1 cellular context compared by ENCODE assay signal in the genomic region with DNA sequence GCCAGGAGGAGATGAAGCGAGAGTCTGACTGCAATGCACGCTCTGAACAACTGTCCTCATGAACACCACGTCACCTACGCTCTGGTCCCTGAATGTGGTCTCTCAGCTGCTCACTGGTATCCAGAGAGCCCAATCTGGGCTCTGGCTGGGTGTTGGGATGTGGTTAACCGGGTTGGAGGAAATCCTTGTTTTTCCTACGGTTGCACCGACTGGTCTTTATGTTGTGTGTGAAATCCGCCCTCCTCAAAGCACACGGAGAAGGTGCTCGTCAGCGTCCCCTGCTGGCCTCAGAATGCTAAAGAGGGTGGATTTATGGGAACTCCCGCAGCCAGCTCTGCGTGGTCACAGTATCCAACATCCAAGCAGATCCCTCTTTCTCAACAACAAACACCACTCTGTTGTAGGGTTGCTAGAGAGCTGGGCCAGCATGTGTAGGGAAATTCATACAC.
TF ChIP-seq lines count a peak whose summit lies in the region.

No MANE protein-coding gene starts in this region.

TF ChIP-seq in K562, 482 proteins besides CTCF, POLR2A, EP300 and RAD21 (continued from another document):
- TF ChIP-seq, protein P1, sequence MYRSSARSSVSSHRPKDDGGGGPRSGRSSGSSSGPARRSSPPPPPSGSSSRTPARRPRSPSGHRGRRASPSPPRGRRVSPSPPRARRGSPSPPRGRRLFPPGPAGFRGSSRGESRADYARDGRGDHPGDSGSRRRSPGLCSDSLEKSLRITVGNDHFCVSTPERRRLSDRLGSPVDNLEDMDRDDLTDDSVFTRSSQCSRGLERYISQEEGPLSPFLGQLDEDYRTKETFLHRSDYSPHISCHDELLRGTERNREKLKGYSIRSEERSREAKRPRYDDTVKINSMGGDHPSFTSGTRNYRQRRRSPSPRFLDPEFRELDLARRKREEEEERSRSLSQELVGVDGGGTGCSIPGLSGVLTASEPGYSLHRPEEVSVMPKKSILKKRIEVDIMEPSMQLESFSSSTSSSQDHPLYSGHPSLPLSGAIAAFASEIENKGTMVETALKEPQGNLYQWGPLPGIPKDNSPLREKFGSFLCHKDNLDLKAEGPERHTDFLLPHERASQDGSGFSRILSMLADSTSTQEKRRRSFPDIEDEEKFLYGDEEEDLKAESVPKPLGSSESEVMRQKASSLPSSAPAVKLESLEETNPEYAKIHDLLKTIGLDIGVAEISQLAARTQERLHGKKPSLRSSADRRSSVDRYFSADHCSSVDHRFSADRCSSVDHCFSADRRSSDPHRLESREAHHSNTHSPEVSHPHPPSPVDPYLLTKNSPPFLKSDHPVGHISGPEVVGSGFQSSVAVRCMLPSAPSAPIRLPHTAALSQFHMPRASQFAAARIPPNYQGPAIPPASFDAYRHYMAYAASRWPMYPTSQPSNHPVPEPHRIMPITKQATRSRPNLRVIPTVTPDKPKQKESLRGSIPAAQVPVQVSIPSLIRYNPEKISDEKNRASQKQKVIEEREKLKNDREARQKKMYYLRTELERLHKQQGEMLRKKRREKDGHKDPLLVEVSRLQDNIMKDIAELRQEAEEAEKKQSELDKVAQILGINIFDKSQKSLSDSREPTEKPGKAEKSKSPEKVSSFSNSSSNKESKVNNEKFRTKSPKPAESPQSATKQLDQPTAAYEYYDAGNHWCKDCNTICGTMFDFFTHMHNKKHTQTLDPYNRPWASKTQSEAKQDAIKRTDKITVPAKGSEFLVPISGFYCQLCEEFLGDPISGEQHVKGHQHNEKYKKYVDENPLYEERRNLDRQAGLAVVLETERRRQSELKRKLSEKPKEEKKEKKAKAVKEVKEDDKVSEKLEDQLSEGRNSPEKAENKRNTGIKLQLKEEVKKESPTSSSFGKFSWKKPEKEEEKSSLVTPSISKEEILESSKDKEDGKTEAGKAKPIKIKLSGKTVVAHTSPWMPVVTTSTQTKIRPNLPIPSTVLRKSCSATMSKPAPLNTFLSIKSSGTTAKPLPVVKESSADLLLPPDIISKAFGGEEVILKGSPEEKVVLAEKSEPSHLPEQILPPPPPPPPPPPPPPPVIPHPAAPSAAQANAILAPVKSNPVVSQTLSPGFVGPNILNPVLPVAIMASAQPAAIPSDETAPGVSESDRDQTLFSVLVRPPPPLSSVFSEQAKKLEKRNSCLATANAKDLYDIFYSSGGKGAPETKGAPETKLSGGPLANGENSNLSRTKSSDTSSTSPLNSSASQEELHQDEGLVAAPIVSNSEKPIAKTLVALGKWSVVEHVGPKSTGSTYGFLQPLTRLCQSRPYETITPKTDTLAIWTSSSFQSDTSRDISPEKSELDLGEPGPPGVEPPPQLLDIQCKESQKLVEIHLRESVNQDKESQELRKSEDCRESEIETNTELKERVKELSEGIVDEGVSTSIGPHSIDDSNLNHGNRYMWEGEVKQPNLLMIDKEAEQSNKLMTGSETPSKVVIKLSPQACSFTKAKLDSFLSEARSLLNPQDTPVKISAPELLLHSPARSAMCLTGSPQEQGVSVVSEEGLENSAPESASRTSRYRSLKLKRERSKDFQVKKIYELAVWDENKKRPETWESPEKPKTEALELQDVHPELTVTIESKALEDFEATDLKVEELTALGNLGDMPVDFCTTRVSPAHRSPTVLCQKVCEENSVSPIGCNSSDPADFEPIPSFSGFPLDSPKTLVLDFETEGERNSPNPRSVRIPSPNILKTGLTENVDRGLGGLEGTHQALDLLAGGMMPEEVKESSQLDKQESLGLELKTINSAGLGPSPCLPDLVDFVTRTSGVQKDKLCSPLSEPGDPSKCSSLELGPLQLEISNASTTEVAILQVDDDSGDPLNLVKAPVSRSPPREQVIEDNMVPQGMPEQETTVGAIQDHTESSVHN (IDR thresholded peaks at IDR 0.05; ENCODE audit: borderline replicate concordance in 1 of 2, low read depth in 1 of 2) = no peak
- TF ChIP-seq GTF2A2 (tag; IDR thresholded peaks at IDR 0.05) (no peak), NCOA2 (IDR thresholded peaks at IDR 0.05; ENCODE audit: partially characterized antibody in 2 of 2) (no peak), ZNF76 (CRISPR knock-in tag; IDR thresholded peaks at IDR 0.05; ENCODE audit: borderline replicate concordance) (no peak), NR4A1 (CRISPR knock-in tag; IDR thresholded peaks at IDR 0.05) (no peak), NR4A1 (tag; IDR thresholded peaks at IDR 0.05) (peak; percentile 74; the same call in 1 of the 2 replicates), ATF1 (CRISPR knock-in tag; IDR thresholded peaks at IDR 0.05) (no peak), ATF1 (tag; IDR thresholded peaks at IDR 0.05) (0 out of 2 replicates have a peak, but pooled peaks have one; percentile 25), SOX6 (IDR thresholded peaks at IDR 0.05) (0 out of 2 replicates have a peak, but pooled peaks have one; percentile 22), FOSL1 (tag; conservative IDR thresholded peaks at IDR 0.05) (no peak), MAZ (CRISPR knock-in tag; conservative IDR thresholded peaks at IDR 0.05 in 1 of 2, IDR thresholded peaks at IDR 0.05 in 1 of 2) (peak in 1 of 2 experiments; percentile 46; a peak in 1 of 4 replicates), SMC3 (conservative IDR thresholded peaks at IDR 0.05; ENCODE audit: insufficient read depth, low read depth, low read length) (peak; percentile 97), COPS2 (conservative IDR thresholded peaks at IDR 0.05) (no peak), ZNF263 (CRISPR knock-in tag; IDR thresholded peaks at IDR 0.05; ENCODE audit: borderline replicate concordance) (peak; percentile 79; the same call in 1 of the 2 replicates), STAG1 (CRISPR knock-in tag; IDR thresholded peaks at IDR 0.05; ENCODE audit: borderline replicate concordance) (peak; percentile 52; the same call in 1 of the 2 replicates), CREB1 (IDR thresholded peaks at IDR 0.05) (no peak; the same call in 1 of the 2 replicates), CREB1 (CRISPR knock-in tag; IDR thresholded peaks at IDR 0.05) (peak; percentile 54; the same call in 1 of the 2 replicates), TEAD4 (IDR thresholded peaks at IDR 0.05; ENCODE audit: low read length) (peak; percentile 35; the same call in 1 of the 2 replicates), TEAD4 (CRISPR knock-in tag; IDR thresholded peaks at IDR 0.05; ENCODE audit: borderline replicate concordance) (no peak), RB1 (IDR thresholded peaks at IDR 0.05; ENCODE audit: low read depth) (peak; percentile 43; the same call in 1 of the 2 replicates)
- TF ChIP-seq, protein P2, sequence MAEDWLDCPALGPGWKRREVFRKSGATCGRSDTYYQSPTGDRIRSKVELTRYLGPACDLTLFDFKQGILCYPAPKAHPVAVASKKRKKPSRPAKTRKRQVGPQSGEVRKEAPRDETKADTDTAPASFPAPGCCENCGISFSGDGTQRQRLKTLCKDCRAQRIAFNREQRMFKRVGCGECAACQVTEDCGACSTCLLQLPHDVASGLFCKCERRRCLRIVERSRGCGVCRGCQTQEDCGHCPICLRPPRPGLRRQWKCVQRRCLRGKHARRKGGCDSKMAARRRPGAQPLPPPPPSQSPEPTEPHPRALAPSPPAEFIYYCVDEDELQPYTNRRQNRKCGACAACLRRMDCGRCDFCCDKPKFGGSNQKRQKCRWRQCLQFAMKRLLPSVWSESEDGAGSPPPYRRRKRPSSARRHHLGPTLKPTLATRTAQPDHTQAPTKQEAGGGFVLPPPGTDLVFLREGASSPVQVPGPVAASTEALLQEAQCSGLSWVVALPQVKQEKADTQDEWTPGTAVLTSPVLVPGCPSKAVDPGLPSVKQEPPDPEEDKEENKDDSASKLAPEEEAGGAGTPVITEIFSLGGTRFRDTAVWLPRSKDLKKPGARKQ (CRISPR knock-in tag; IDR thresholded peaks at IDR 0.05) = peak; percentile 63; the same call in 1 of the 2 replicates
- TF ChIP-seq, protein P3, sequence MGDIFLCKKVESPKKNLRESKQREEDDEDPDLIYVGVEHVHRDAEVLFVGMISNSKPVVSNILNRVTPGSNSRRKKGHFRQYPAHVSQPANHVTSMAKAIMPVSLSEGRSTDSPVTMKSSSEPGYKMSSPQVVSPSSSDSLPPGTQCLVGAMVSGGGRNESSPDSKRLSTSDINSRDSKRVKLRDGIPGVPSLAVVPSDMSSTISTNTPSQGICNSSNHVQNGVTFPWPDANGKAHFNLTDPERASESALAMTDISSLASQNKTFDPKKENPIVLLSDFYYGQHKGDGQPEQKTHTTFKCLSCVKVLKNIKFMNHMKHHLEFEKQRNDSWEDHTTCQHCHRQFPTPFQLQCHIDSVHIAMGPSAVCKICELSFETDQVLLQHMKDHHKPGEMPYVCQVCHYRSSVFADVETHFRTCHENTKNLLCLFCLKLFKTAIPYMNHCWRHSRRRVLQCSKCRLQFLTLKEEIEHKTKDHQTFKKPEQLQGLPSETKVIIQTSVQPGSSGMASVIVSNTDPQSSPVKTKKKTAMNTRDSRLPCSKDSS (IDR thresholded peaks at IDR 0.05; ENCODE audit: low read depth, partially characterized antibody) = no peak
- TF ChIP-seq, protein P4, sequence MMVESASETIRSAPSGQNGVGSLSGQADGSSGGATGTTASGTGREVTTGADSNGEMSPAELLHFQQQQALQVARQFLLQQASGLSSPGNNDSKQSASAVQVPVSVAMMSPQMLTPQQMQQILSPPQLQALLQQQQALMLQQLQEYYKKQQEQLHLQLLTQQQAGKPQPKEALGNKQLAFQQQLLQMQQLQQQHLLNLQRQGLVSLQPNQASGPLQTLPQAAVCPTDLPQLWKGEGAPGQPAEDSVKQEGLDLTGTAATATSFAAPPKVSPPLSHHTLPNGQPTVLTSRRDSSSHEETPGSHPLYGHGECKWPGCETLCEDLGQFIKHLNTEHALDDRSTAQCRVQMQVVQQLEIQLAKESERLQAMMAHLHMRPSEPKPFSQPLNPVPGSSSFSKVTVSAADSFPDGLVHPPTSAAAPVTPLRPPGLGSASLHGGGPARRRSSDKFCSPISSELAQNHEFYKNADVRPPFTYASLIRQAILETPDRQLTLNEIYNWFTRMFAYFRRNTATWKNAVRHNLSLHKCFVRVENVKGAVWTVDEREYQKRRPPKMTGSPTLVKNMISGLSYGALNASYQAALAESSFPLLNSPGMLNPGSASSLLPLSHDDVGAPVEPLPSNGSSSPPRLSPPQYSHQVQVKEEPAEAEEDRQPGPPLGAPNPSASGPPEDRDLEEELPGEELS (CRISPR knock-in tag; IDR thresholded peaks at IDR 0.05; ENCODE audit: borderline replicate concordance) = no peak
- TF ChIP-seq, protein P5, sequence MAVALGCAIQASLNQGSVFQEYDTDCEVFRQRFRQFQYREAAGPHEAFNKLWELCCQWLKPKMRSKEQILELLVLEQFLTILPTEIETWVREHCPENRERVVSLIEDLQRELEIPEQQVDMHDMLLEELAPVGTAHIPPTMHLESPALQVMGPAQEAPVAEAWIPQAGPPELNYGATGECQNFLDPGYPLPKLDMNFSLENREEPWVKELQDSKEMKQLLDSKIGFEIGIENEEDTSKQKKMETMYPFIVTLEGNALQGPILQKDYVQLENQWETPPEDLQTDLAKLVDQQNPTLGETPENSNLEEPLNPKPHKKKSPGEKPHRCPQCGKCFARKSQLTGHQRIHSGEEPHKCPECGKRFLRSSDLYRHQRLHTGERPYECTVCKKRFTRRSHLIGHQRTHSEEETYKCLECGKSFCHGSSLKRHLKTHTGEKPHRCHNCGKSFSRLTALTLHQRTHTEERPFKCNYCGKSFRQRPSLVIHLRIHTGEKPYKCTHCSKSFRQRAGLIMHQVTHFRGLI (CRISPR knock-in tag; IDR thresholded peaks at IDR 0.05) = no peak
- TF ChIP-seq, protein P6, sequence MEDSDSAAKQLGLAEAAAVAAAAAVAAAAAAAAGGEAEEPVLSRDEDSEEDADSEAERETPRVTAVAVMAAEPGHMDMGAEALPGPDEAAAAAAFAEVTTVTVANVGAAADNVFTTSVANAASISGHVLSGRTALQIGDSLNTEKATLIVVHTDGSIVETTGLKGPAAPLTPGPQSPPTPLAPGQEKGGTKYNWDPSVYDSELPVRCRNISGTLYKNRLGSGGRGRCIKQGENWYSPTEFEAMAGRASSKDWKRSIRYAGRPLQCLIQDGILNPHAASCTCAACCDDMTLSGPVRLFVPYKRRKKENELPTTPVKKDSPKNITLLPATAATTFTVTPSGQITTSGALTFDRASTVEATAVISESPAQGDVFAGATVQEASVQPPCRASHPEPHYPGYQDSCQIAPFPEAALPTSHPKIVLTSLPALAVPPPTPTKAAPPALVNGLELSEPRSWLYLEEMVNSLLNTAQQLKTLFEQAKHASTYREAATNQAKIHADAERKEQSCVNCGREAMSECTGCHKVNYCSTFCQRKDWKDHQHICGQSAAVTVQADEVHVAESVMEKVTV (CRISPR knock-in tag; IDR thresholded peaks at IDR 0.05) = peak; percentile 68
